In the genomic region with DNA sequence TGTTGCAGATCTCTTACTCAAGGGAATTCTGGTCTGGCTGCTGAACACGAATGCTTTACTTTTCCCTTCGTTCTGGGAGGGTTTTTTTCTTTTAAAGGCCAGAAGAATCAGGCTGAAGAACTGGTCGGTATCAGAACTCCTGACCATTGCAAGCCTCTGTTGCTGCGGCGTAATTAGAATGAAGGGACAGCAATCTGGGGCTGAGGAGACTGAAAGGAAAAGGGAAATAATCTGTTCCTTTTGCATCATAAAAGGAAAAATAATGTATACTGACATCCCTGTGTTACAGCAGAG, we compare ENCODE assay signal across 8 cellular contexts. TPM values are rescaled to one million over a fixed set of nuclear protein-coding genes. Genes with fewer than 3 reads are reported as not detected.
DNase-seq lines count a peak whose midpoint lies in the region; ATAC-seq, FAIRE-seq and TF ChIP-seq lines count a peak whose summit lies in the region.

No MANE protein-coding gene starts in this region.

- intact Hi-C loops in pancreas (cut with DNase I), result no loop called here

- no peaks in the 10 kb centered on the region for H3K27me3 ChIP-seq in GM06990 (replicated peaks; ENCODE audit: control insufficient read depth, insufficient read depth, low read length)
- peaks cover 14% of the 10 kb centered on the region for H3K27me3 ChIP-seq in fibroblast of lung (ENCODE audit: control insufficient read depth, insufficient read depth, low read length)
- H3K27me3 ChIP-seq in pancreas, result no peaks in the 10 kb centered on the region

- H3K4me2 ChIP-seq in fibroblast of lung (ENCODE audit: extremely low read depth, insufficient read depth, low read length), result peak overlapping the region; percentile 84

- POLR2A ChIA-PET in RWPE1 (lab: Yijun Ruan, JAX; ENCODE audit: low non-redundant PET), result no interaction called here

- H3K4me3 ChIP-seq in GM06990 (replicated peaks; ENCODE audit: low read depth, low read length) (peak overlapping the region; percentile 93), fibroblast of lung (replicated peaks in 1 of 4; ENCODE audit: control extremely low read depth in 1 of 4, insufficient read depth in 1 of 4, low read depth in 3 of 4, low read length in 4 of 4) (peak overlapping the region; percentile 50 to 87 (median 77)), pancreas (peak overlapping the region; percentile 48 to 78 (median 62))

- WGBS in pancreas, 2 donors, result 0 to 1% methylated on average over 5 of the region's 5 CpGs

- CTCF ChIA-PET in RWPE1 (lab: Yijun Ruan, JAX), result interaction anchor here (0.8 kb wide), 1 partner anchor 297 kb away, joined by 3 read pairs; no protein-coding TSS in a partner anchor

- H3K4me1 ChIP-seq in fibroblast of lung (ENCODE audit: control insufficient read depth, extremely low read depth, insufficient read depth, low read length) (peaks cover 6% of the 10 kb centered on the region), pancreas (peaks cover 0 to 8% (median 6%) of the 10 kb centered on the region in 3 donors)

- peaks cover 3% of the 10 kb centered on the region for H4K20me1 ChIP-seq in fibroblast of lung (ENCODE audit: control insufficient read depth, extremely low read depth, insufficient read depth, low read length)

- H3K27ac ChIP-seq in RWPE1 (peak overlapping the region; percentile 84), fibroblast of lung (ENCODE audit: insufficient read depth, low read length) (peak overlapping the region; percentile 69), pancreas (peak overlapping the region; percentile 91 to 94 (median 92))

- H3K79me2 ChIP-seq in fibroblast of lung (ENCODE audit: control insufficient read depth, insufficient read depth, low read length), result peaks cover 32% of the 10 kb centered on the region

- no peak overlapping the region for H2AFZ ChIP-seq in fibroblast of lung (ENCODE audit: low read length)

- H3K9me3 ChIP-seq in fibroblast of lung (ENCODE audit: control insufficient read depth, insufficient read depth, low read depth, low read length) (no peaks in the 10 kb centered on the region), pancreas (no peaks in the 10 kb centered on the region)

- TF ChIP-seq CTCF in GM06990 (IDR thresholded peaks at IDR 0.05; ENCODE audit: insufficient read depth, low read length, poor library complexity, severe bottlenecking) (no peak), RWPE1 (conservative IDR thresholded peaks at IDR 0.05; ENCODE audit: low read depth) (no peak), fibroblast of lung (conservative IDR thresholded peaks at IDR 0.05 in 1 of 2, IDR thresholded peaks at IDR 0.05 in 1 of 2; ENCODE audit: low read depth in 1 of 2, low read length in 2 of 2) (no peak), pancreas (IDR thresholded peaks at IDR 0.05) (no peak), GM20000 (IDR thresholded peaks at IDR 0.05; ENCODE audit: extremely low read depth, missing control alignments) (no peak)

- ATAC-seq in pancreas (peak; percentile 5 to 14 (median 8)), GM21619 (IDR thresholded peaks at IDR 0.05; ENCODE audit: unreplicated experiment) (no peak)
- ATAC-seq in activated CD4-positive, CD25-positive, alpha-beta regulatory T cell treated with anti-CD3 and anti-CD28 coated beads, Interleukin-2, amount 50 U/mL, for 24 hours, result no peak

- no peak for DNase-seq in GM06990 (ENCODE audit: extremely low read depth, insufficient read length)
- DNase-seq in RWPE1 (ENCODE audit: low spot score), result peak; percentile 11
- DNase-seq in fibroblast of lung (ENCODE audit: low read depth in 2 of 2), result peak in 1 of 2 donors; percentile 53
- no peak for DNase-seq in pancreas
- no peak for DNase-seq in T-helper 9 cell
- DNase-seq in GM20000 (ENCODE audit: low spot score), result no peak

- no peak for FAIRE-seq in pancreas (lab: Jason Lieb, UNC)

- H3K36me3 ChIP-seq in GM06990 (ENCODE audit: control insufficient read depth, insufficient read depth, low read length) (peaks cover 4% of the 10 kb centered on the region), fibroblast of lung (ENCODE audit: control insufficient read depth, insufficient read depth, low read length) (no peaks in the 10 kb centered on the region), pancreas (no peaks in the 10 kb centered on the region)

- peak overlapping the region; percentile 76 for H3K9ac ChIP-seq in fibroblast of lung (ENCODE audit: insufficient read depth, low read length)

RNA-seq across cellular contexts. Expression of gene SC5D, which starts 0.7 kb away (rescaled TPM):
- total RNA-seq in fibroblast of lung (62.1 and 112 TPM in 2 replicates), pancreas (10 to 100 TPM in 3 of 6 donors, 1 to 10 TPM in 3; 8.3 to 14.2 (median 11.6) TPM)
- polyA plus RNA-seq in fibroblast of lung (67.0 and 102 TPM in 2 replicates), pancreas (10 to 100 TPM in 1 of 2 donors, 1 to 10 TPM in 1; 7.7 to 18.5 TPM)
- polyA plus RNA-seq in fibroblast of lung (2012), result 48.4 and 65.3 TPM in 2 replicates
- 67.8 and 81.0 TPM in 2 replicates for polyA minus RNA-seq in fibroblast of lung (ENCODE audit: low replicate concordance)

Comparison
In these comparisons a context has a peak if more than half of its experiments do, and no peak if none do; other contexts are left out.
1. ATAC-seq: peak in pancreas (4 of 4); none in activated CD4-positive, CD25-positive, alpha-beta regulatory T cell treated with anti-CD3 and anti-CD28 coated beads, Interleukin-2, amount 50 U/mL, for 24 hours (0 of 2) and GM21619 (single experiment).
2. Peak in every context shown above with its lines, with median percentiles within 50 percentile points of each other: H3K4me3 ChIP-seq and H3K27ac ChIP-seq.